1 cellular context compared by ENCODE assay signal in the genomic region with DNA sequence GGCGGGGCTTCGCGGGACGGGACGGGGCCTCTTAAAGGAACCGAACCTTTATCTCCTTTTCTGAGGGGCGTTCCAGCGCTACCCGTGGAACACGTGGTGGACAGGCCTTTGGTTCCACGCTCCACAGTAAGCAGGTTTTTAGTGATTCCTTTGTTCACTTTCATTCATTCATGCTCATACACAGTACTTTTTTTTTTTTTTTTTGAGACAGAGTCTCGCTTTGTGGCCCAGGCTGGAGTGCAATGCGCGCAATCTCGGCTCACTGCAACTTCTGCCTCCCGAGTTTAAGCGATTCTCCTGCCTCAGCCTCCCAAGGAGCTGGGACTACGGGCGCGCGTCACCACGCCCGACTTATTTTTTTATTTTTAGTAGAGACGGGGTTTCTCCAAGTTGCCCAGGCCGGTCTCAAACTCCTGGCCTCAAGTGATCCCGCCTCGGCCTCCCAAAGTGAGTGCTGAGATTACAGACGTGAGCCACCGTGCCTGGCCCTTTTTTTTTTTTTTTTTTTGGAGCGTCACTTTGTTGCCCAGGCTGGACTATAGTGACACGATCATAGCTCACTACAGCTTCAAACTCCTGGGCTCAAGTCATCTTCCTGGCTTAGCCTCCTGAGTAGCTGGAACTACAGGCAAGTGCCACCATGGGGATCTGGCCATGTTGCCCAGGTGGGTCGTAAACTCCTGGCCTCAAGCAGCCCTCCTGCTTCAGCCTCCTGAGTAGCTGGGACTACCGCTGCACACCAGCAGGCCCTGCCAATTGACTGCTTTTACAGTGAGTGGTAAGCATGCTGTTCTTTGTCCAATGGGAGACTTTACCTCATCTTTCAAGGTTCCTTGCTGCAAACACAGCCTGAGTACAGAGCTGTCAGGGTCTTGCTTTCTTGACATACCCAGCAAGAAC.
TF ChIP-seq lines count a peak whose summit lies in the region.

No MANE protein-coding gene starts in this region.

TF ChIP-seq in endothelial cell of umbilical vein, 7 proteins besides CTCF, POLR2A, EP300 and RAD21:
- TF ChIP-seq GATA2 (IDR thresholded peaks at IDR 0.05; ENCODE audit: insufficient read depth, insufficient read length, low read depth, low read length) (no peak), MYC (IDR thresholded peaks at IDR 0.05; ENCODE audit: low read depth, low read length) (no peak), JUN (IDR thresholded peaks at IDR 0.05; ENCODE audit: borderline replicate concordance, insufficient read depth, insufficient read length, low read depth) (no peak), EZH2 (IDR thresholded peaks at IDR 0.05; ENCODE audit: borderline replicate concordance, low read depth, low read length, severe bottlenecking) (no peak), POLR2AphosphoS5 (IDR thresholded peaks at IDR 0.05; ENCODE audit: insufficient read depth, low read depth, low read length) (no peak), FOS (IDR thresholded peaks at IDR 0.05; ENCODE audit: borderline replicate concordance, insufficient read depth, low read length) (no peak)
- TF ChIP-seq, protein P1, sequence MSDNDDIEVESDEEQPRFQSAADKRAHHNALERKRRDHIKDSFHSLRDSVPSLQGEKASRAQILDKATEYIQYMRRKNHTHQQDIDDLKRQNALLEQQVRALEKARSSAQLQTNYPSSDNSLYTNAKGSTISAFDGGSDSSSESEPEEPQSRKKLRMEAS (IDR thresholded peaks at IDR 0.05; ENCODE audit: insufficient read depth, insufficient read length) = no peak
